Comparison of ENCODE assay signal across 18 cellular contexts in the genomic region with DNA sequence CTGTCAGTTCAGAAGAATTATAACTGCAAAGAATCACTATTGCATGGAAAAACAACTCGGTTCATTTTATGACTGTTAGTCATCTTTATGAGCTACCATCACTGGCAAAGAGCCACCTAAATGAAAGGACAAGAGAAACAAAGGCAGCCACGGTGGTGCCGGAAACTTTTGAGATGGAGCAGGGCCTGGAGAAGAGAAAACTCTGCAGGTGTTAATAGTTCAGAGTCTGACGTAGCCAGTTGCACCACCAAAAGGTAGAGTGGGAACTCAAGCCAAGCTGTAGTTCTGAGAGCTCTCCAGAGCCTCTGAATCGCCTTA.
DNase-seq lines count a peak whose midpoint lies in the region; ATAC-seq, FAIRE-seq and TF ChIP-seq lines count a peak whose summit lies in the region.
"Had no signal": no experiment of that assay in that cellular context is flagged by ENCODE, and none has a peak within 500 bp of the region (broad histone marks: within the 10 kb centered on the region; RNA-seq: fewer than 3 reads in every experiment).

No MANE protein-coding gene starts in this region.

- H3K9me1 ChIP-seq in K562 (ENCODE audit: control insufficient read depth, insufficient read depth, low read length) = no peaks in the 10 kb centered on the region

- peaks cover 6% of the 10 kb centered on the region for H3K36me3 Mint-ChIP-seq in Caco-2 (ENCODE audit: insufficient read depth, unreplicated experiment)
- H3K36me3 Mint-ChIP-seq: immature natural killer cell, memory B cell had no signal

- H3K27me3 ChIP-seq in Caco-2 (replicated peaks; ENCODE audit: control insufficient read depth, insufficient read depth, low read length) = no peaks in the 10 kb centered on the region
- H3K27me3 ChIP-seq in HCT116 (ENCODE audit: insufficient read depth, low read length) = peaks cover 8% of the 10 kb centered on the region; the same call in 1 of the 2 replicates
- H3K27me3 ChIP-seq in K562 (ENCODE audit: control insufficient read depth in 2 of 2, insufficient read depth in 2 of 2, low read length in 2 of 2) = peaks cover 7 to 12% of the 10 kb centered on the region in 2 experiments; a peak in 4 of 5 replicates
- no peaks in the 10 kb centered on the region for H3K27me3 ChIP-seq in parathyroid adenoma (ENCODE audit: control insufficient read depth, insufficient read depth, low read length)

- no peak for DNase-seq in Caco-2
- no peak for DNase-seq in HCT116 (ENCODE audit: low read depth, low spot score)
- DNase-seq in K562 (ENCODE audit: extremely low read depth in 1 of 4, low spot score in 3 of 4) = no peak
- no peak for DNase-seq in hypothalamus (lab: John Stamatoyannopoulos, UW)
- DNase-seq in stimulated activated CD4-positive, alpha-beta T cell treated with anti-CD3 and anti-CD28 coated beads, Interleukin-4, amount 100 ng/mL, for 24 hours = no peak
- DNase-seq: NCI-H187 treated with DMSO at 0.1 percent for 48 hours, NCI-H524 treated with DMSO at 0.1 percent for 48 hours had no signal

- in situ Hi-C loops in K562 (cut with MboI) = loop anchor here (25.0 kb wide), 1 partner anchor 1428 kb away; no protein-coding TSS in a partner anchor

- H3K79me2 ChIP-seq in HCT116 (ENCODE audit: insufficient read depth, low read length) (no peaks in the 10 kb centered on the region), K562 (ENCODE audit: control insufficient read depth, insufficient read depth, low read length) (no peaks in the 10 kb centered on the region), parathyroid adenoma (no peaks in the 10 kb centered on the region)

- RAD21 ChIA-PET in HCT116 (lab: Charles Lee; ENCODE audit: low non-redundant PET in 1 of 2, low total read pairs in 2 of 2, uncharacterized antibody in 2 of 2, unreplicated experiment in 2 of 2) = interaction anchor here in 1 of 2 experiments (1.2 kb wide), 1 partner anchor 35 kb away, joined by 4 read pairs; no protein-coding TSS in a partner anchor

- TF ChIP-seq EP300 in K562 (IDR thresholded peaks at IDR 0.05; ENCODE audit: low read length) = no peak

- H3K36me3 ChIP-seq in Caco-2 (ENCODE audit: control insufficient read depth, insufficient read depth, low read length) = no peaks in the 10 kb centered on the region; the same call in 1 of the 2 replicates
- H3K36me3 ChIP-seq in HCT116 (ENCODE audit: control insufficient read depth in 1 of 2, insufficient read depth in 2 of 2, low read length in 2 of 2) = no peaks in the 10 kb centered on the region
- no peaks in the 10 kb centered on the region for H3K36me3 ChIP-seq in K562 (ENCODE audit: control insufficient read depth, insufficient read depth, low read length)
- H3K36me3 ChIP-seq in parathyroid adenoma (ENCODE audit: control insufficient read depth, insufficient read depth, low read length) = no peaks in the 10 kb centered on the region
- H3K36me3 ChIP-seq: BLaER1 treated with 17β-estradiol and CSF1 and Interleukin-3, amounts not matched to agents 10 nM and 100 nM; spleen had no signal

- H4K20me1 ChIP-seq in HCT116 (ENCODE audit: insufficient read depth) = no peaks in the 10 kb centered on the region
- H4K20me1 ChIP-seq in K562 (replicated peaks; ENCODE audit: control insufficient read depth, insufficient read depth, low read length) = no peaks in the 10 kb centered on the region
- H4K20me1 ChIP-seq: BLaER1 treated with 17β-estradiol and CSF1 and Interleukin-3, amounts not matched to agents 10 nM and 100 nM had no signal

- no TSS peak for BruUV-seq in Caco-2 (replicated peaks; lab: Mats Ljungman, UMichigan)
- BruUV-seq in HCT116 (replicated peaks; lab: Mats Ljungman, UMichigan) = no TSS peak
- BruUV-seq in K562 (replicated peaks; lab: Mats Ljungman, UMichigan) = no TSS peak

- ATAC-seq in HCT116 (peak; percentile 28; the same call in 1 of the 2 replicates), K562 (no peak), esophagus mucosa (no peak)
- ATAC-seq in activated CD4-positive, CD25-positive, alpha-beta regulatory T cell treated with anti-CD3 and anti-CD28 coated beads, Interleukin-2, amount 50 U/mL, for 24 hours = no peak

- TF ChIP-seq CTCF in Caco-2 (IDR thresholded peaks at IDR 0.05; ENCODE audit: insufficient read depth in 1 of 2, low read depth in 1 of 2, low read length in 1 of 2, severe bottlenecking in 1 of 2, unreplicated experiment in 1 of 2) = no peak
- TF ChIP-seq CTCF in HCT116 (IDR thresholded peaks at IDR 0.05 in 2 of 3, conservative IDR thresholded peaks at IDR 0.05 in 1 of 3; ENCODE audit: borderline replicate concordance in 1 of 3, insufficient read depth in 1 of 3, low read depth in 2 of 3, low read length in 2 of 3) = no peak
- TF ChIP-seq CTCF in K562 (IDR thresholded peaks at IDR 0.05 in 2 of 3, conservative IDR thresholded peaks at IDR 0.05 in 1 of 3; ENCODE audit: insufficient read depth in 2 of 3, low read depth in 1 of 3, low read length in 3 of 3) = no peak
- TF ChIP-seq CTCF in parathyroid adenoma (IDR thresholded peaks at IDR 0.05) = no peak

- H3K9me3 Mint-ChIP-seq in Caco-2 (ENCODE audit: unreplicated experiment) = no peaks in the 10 kb centered on the region
- H3K9me3 Mint-ChIP-seq: activated CD4-positive, alpha-beta T cell treated with anti-CD3 and anti-CD28 coated beads, Interleukin-2, amount 10 ng/mL, durations not matched to agents 7 days and 5 days; activated naive CD8-positive, alpha-beta T cell treated with anti-CD3 and anti-CD28 coated beads, Interleukin-2, amount 50 U/mL, for 24 hours; activated T-cell treated with anti-CD3 and anti-CD28 coated beads, Interleukin-2, amount 50 U/mL, for 4 hours; immature natural killer cell; memory B cell; stimulated activated naive CD8-positive, alpha-beta T cell treated with anti-CD3 and anti-CD28 coated beads, Interleukin-15, Interleukin-2, amounts not matched to agents 100 ng/mL and 50 ng/mL, for 24 hours had no signal

- peak overlapping the region; percentile 43 for H3K27ac Mint-ChIP-seq in Caco-2 (ENCODE audit: unreplicated experiment)
- H3K27ac Mint-ChIP-seq: activated CD4-positive, alpha-beta T cell treated with anti-CD3 and anti-CD28 coated beads, Interleukin-2, amount 10 ng/mL, durations not matched to agents 7 days and 5 days; activated naive CD8-positive, alpha-beta T cell treated with anti-CD3 and anti-CD28 coated beads, Interleukin-2, amount 50 U/mL, for 24 hours; immature natural killer cell; memory B cell; stimulated activated naive CD8-positive, alpha-beta T cell treated with anti-CD3 and anti-CD28 coated beads, Interleukin-15, Interleukin-2, amounts not matched to agents 100 ng/mL and 50 ng/mL, for 24 hours had no signal

- no peak overlapping the region for H3K4me3 Mint-ChIP-seq in Caco-2 (ENCODE audit: unreplicated experiment)
- H3K4me3 Mint-ChIP-seq: activated CD4-positive, alpha-beta T cell treated with anti-CD3 and anti-CD28 coated beads, Interleukin-2, amount 10 ng/mL, durations not matched to agents 7 days and 5 days; activated naive CD8-positive, alpha-beta T cell treated with anti-CD3 and anti-CD28 coated beads, Interleukin-2, amount 50 U/mL, for 24 hours; activated T-cell treated with anti-CD3 and anti-CD28 coated beads, Interleukin-2, amount 50 U/mL, for 4 hours; immature natural killer cell; memory B cell; stimulated activated naive CD8-positive, alpha-beta T cell treated with anti-CD3 and anti-CD28 coated beads, Interleukin-15, Interleukin-2, amounts not matched to agents 100 ng/mL and 50 ng/mL, for 24 hours had no signal

- H2AFZ ChIP-seq in HCT116 (ENCODE audit: low read depth, low read length, poor library complexity, severe bottlenecking) (no peak overlapping the region), K562 (ENCODE audit: low read depth, low read length) (no peak overlapping the region), parathyroid adenoma (peak overlapping the region; percentile 51)

- peak overlapping the region; percentile 24 for H3K4me2 ChIP-seq in HCT116 (ENCODE audit: low read length)
- peak overlapping the region; percentile 14; the same call in 1 of the 2 replicates for H3K4me2 ChIP-seq in K562 (ENCODE audit: insufficient read depth, low read length)
- no peak overlapping the region for H3K4me2 ChIP-seq in parathyroid adenoma (ENCODE audit: low read length)

- no peak for FAIRE-seq in K562 (lab: Jason Lieb, UNC)

- H3K9me3 ChIP-seq in Caco-2 (no peaks in the 10 kb centered on the region), HCT116 (ENCODE audit: control insufficient read depth in 1 of 2, insufficient read depth in 1 of 2, low read depth in 1 of 2, low read length in 2 of 2) (no peaks in the 10 kb centered on the region), K562 (replicated peaks; ENCODE audit: control insufficient read depth, insufficient read depth, low read depth, low read length) (no peaks in the 10 kb centered on the region), parathyroid adenoma (ENCODE audit: control insufficient read depth, low read length) (no peaks in the 10 kb centered on the region)
- H3K9me3 ChIP-seq: BLaER1 treated with 17β-estradiol and CSF1 and Interleukin-3, amounts not matched to agents 10 nM and 100 nM; spleen had no signal

- TF ChIP-seq POLR2A in HCT116 (IDR thresholded peaks at IDR 0.05; ENCODE audit: borderline replicate concordance, extremely low read depth, insufficient read depth, insufficient read length) (no peak), K562 (conservative IDR thresholded peaks at IDR 0.05) (no peak)

- WGBS in K562 (ENCODE audit: insufficient coverage, low coverage, missing lambda C conversion rate) = 0% methylated on average over 4 of the region's 5 CpGs

- CTCF ChIA-PET in Caco-2 (lab: Charles Lee) (interaction anchor here (0.9 to 3.0 kb wide), 2 partner anchors 36 to 143 kb away, joined by 3 to 25 read pairs; no protein-coding TSS in a partner anchor), HCT116 (lab: Charles Lee) (interaction anchor here (0.7 to 3.4 kb wide), 12 partner anchors 8 to 1426 kb away, joined by 3 to 22 read pairs (median 4); no protein-coding TSS in a partner anchor), K562 (lab: Yijun Ruan, JAX; ENCODE audit: low intra/inter-chr PET ratio) (interaction anchor here (0.6 to 1.4 kb wide), 3 partner anchors 36 to 1425 kb away, joined by 3 to 7 read pairs (median 4); no protein-coding TSS in a partner anchor)

- POLR2A ChIA-PET in Caco-2 (lab: Charles Lee) = no interaction called here
- POLR2A ChIA-PET in HCT116 (lab: Charles Lee) = no interaction called here
- POLR2A ChIA-PET in K562 (lab: Yijun Ruan, JAX) = interaction anchor here (0.5 to 0.7 kb wide), 3 partner anchors 13 to 1960 kb away, joined by 3 to 4 read pairs (median 3); no protein-coding TSS in a partner anchor

- H3K4me1 Mint-ChIP-seq in Caco-2 (ENCODE audit: low read depth, unreplicated experiment) = peaks cover 23% of the 10 kb centered on the region
- H3K4me1 Mint-ChIP-seq: activated CD4-positive, alpha-beta T cell treated with anti-CD3 and anti-CD28 coated beads, Interleukin-2, amount 10 ng/mL, durations not matched to agents 7 days and 5 days; activated naive CD8-positive, alpha-beta T cell treated with anti-CD3 and anti-CD28 coated beads, Interleukin-2, amount 50 U/mL, for 24 hours had no signal

- H3K9ac ChIP-seq in HCT116 (ENCODE audit: low read length) (no peak overlapping the region), K562 (ENCODE audit: insufficient read depth in 1 of 2, low read depth in 2 of 2, low read length in 2 of 2) (no peak overlapping the region), parathyroid adenoma (no peak overlapping the region)
- H3K9ac ChIP-seq: BLaER1 treated with 17β-estradiol and CSF1 and Interleukin-3, amounts not matched to agents 10 nM and 100 nM had no signal

- H3K4me3 ChIP-seq in Caco-2 (ENCODE audit: low read depth, low read length) (no peak overlapping the region), HCT116 (replicated peaks in 1 of 2; ENCODE audit: low read depth in 1 of 2, low read length in 2 of 2) (no peak overlapping the region), K562 (no peak overlapping the region), parathyroid adenoma (ENCODE audit: low read depth, low read length) (no peak overlapping the region)
- H3K4me3 ChIP-seq: BLaER1 treated with 17β-estradiol and CSF1 and Interleukin-3, amounts not matched to agents 10 nM and 100 nM had no signal

- no peaks in the 10 kb centered on the region for H3K9me2 ChIP-seq in HCT116 (ENCODE audit: insufficient read depth)

- intact Hi-C loops in Caco-2 (cut with micrococcal nuclease; ENCODE audit: unreplicated experiment) = loop anchor here (1.0 kb wide), 1 partner anchor 138 kb away; no protein-coding TSS in a partner anchor
- intact Hi-C loops in HCT116 (cut with micrococcal nuclease) = loop anchor here (2.0 to 5.0 kb wide), 2 partner anchors 1083 to 1425 kb away; no protein-coding TSS in a partner anchor
- intact Hi-C loops in K562 (cut with micrococcal nuclease) = no loop called here

- H3K4me1 ChIP-seq in Caco-2 (peaks cover 43% of the 10 kb centered on the region), HCT116 (ENCODE audit: control insufficient read depth in 1 of 2, insufficient read depth in 2 of 2, low read length in 2 of 2) (no peaks in the 10 kb centered on the region), K562 (replicated peaks in 1 of 2; ENCODE audit: control insufficient read depth in 2 of 2, insufficient read depth in 2 of 2, low read length in 2 of 2) (no peaks in the 10 kb centered on the region), parathyroid adenoma (no peaks in the 10 kb centered on the region)

- H3K27ac ChIP-seq in HCT116 (ENCODE audit: low read depth, low read length) = no peak overlapping the region
- H3K27ac ChIP-seq in K562 (ENCODE audit: extremely low read depth, low read depth, low read length) = no peak overlapping the region
- no peak overlapping the region for H3K27ac ChIP-seq in parathyroid adenoma

- peaks cover 4% of the 10 kb centered on the region for H3K27me3 Mint-ChIP-seq in Caco-2 (ENCODE audit: insufficient read depth, unreplicated experiment)

- TF ChIP-seq RAD21 in HCT116 (IDR thresholded peaks at IDR 0.05; ENCODE audit: low read depth) (no peak), K562 (CRISPR knock-in tag; conservative IDR thresholded peaks at IDR 0.05 in 1 of 2, IDR thresholded peaks at IDR 0.05 in 1 of 2) (no peak)
